ENCODE assay signal across 16 cellular contexts in the genomic region with DNA sequence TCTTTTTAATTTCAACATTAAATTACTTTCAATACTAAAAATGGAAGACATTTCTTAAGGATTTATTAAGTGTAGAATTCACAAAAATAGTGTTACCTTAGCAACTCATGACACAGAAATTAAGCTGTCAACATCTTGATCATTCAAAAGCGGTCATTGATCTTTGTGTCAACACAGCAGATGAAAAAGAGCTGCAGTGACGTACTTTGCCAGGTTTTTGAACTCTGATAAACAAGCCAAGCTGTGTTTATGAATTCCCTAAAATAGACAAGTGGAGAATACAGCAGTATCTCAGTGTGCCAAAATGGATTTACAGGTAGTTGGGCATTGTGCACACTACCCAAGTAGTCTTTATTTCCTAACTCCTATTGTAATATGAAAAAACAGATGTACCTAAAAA.
DNase-seq lines count a peak whose midpoint lies in the region; ATAC-seq and TF ChIP-seq lines count a peak whose summit lies in the region.
"Had no signal": no experiment of that assay in that cellular context is flagged by ENCODE, and none has a peak within 500 bp of the region (broad histone marks: within the 10 kb centered on the region; RNA-seq: fewer than 3 reads in every experiment).

No MANE protein-coding gene starts in this region.

- no peak overlapping the region for H3K4me3 ChIP-seq in right lobe of liver
- H3K4me3 ChIP-seq in CD4-positive, alpha-beta memory T cell (ENCODE audit: low read length in 2 of 2): no peak overlapping the region
- H3K4me3 ChIP-seq: BLaER1, GM23338 had no signal

- no peaks in the 10 kb centered on the region for H3K36me3 ChIP-seq in right lobe of liver
- no peaks in the 10 kb centered on the region for H3K36me3 ChIP-seq in CD4-positive, alpha-beta memory T cell (ENCODE audit: insufficient read depth, low read length)
- H3K36me3 ChIP-seq: BLaER1 had no signal

- H3K4me1 ChIP-seq in right lobe of liver: no peaks in the 10 kb centered on the region
- H3K4me1 ChIP-seq in CD4-positive, alpha-beta memory T cell (ENCODE audit: insufficient read depth, low read length): no peaks in the 10 kb centered on the region
- H3K4me1 ChIP-seq: BLaER1 had no signal

- DNase-seq in NCI-H2029 treated with DMSO at 0.1 percent for 48 hours (lab: John Stamatoyannopoulos, UW) (peak; percentile 1), NCI-H2029 (lab: John Stamatoyannopoulos, UW) (no peak), DMS53 (lab: John Stamatoyannopoulos, UW) (peak; percentile 93), NCI-H446 treated with DMSO at 0.1 percent for 48 hours (lab: John Stamatoyannopoulos, UW) (peak; percentile 67), right lobe of liver (no peak), COR-L47 (lab: John Stamatoyannopoulos, UW) (no peak)
- DNase-seq in CD4-positive, alpha-beta memory T cell: no peak
- DNase-seq: 8988T, AML-193, Calu3, DND-41, GDM1, H7 had no signal

- no peak for TF ChIP-seq POLR2A in right lobe of liver (IDR thresholded peaks at IDR 0.05)

- no peaks in the 10 kb centered on the region for H3K27me3 Mint-ChIP-seq in CD4-positive, alpha-beta memory T cell
- H3K27me3 Mint-ChIP-seq: IgD-negative memory B cell had no signal

- WGBS in right lobe of liver (ENCODE audit: insufficient coverage, low coverage, low lambda C conversion rate, missing lambda C conversion rate): 26% methylated on average over 2 of the region's 2 CpGs

- no peak overlapping the region for H3K4me3 Mint-ChIP-seq in CD4-positive, alpha-beta memory T cell
- H3K4me3 Mint-ChIP-seq: GM23338, IgD-negative memory B cell had no signal

- no peak overlapping the region for H3K27ac Mint-ChIP-seq in CD4-positive, alpha-beta memory T cell
- H3K27ac Mint-ChIP-seq: GM23338, IgD-negative memory B cell had no signal

- peaks cover 2 to 26% (median 11%) of the 10 kb centered on the region in 8 donors for H3K9me3 Mint-ChIP-seq in CD4-positive, alpha-beta memory T cell
- H3K9me3 Mint-ChIP-seq: GM23338 had no signal

- H3K36me3 Mint-ChIP-seq in CD4-positive, alpha-beta memory T cell: no peaks in the 10 kb centered on the region
- H3K36me3 Mint-ChIP-seq: IgD-negative memory B cell had no signal

- H3K4me1 Mint-ChIP-seq in CD4-positive, alpha-beta memory T cell: no peaks in the 10 kb centered on the region
- H3K4me1 Mint-ChIP-seq: GM23338, IgD-negative memory B cell had no signal

- H3K9me3 ChIP-seq in right lobe of liver: no peaks in the 10 kb centered on the region
- no peaks in the 10 kb centered on the region for H3K9me3 ChIP-seq in CD4-positive, alpha-beta memory T cell (ENCODE audit: control insufficient read depth in 1 of 2, low read length in 2 of 2)
- H3K9me3 ChIP-seq: BLaER1 had no signal

- CTCF ChIA-PET in CD4-positive, alpha-beta memory T cell (lab: Charles Lee; ENCODE audit: partially characterized antibody): no interaction called here

- ATAC-seq in right lobe of liver: peak; percentile 33 to 86 (median 57)
- ATAC-seq: GM23338 had no signal

- POLR2A ChIA-PET in CD4-positive, alpha-beta memory T cell (lab: Charles Lee; ENCODE audit: partially characterized antibody): no interaction called here

- TF ChIP-seq CTCF in right lobe of liver (IDR thresholded peaks at IDR 0.05): no peak

- intact Hi-C loops in right lobe of liver (cut with DNase I): no loop called here
- intact Hi-C loops in CD4-positive, alpha-beta memory T cell (cut with micrococcal nuclease): no loop called here

- no peaks in the 10 kb centered on the region for H3K27me3 ChIP-seq in right lobe of liver
- no peaks in the 10 kb centered on the region for H3K27me3 ChIP-seq in CD4-positive, alpha-beta memory T cell (ENCODE audit: insufficient read depth, low read length)
- H3K27me3 ChIP-seq: BLaER1 had no signal

- no peak overlapping the region for H3K27ac ChIP-seq in right lobe of liver
- H3K27ac ChIP-seq in CD4-positive, alpha-beta memory T cell (ENCODE audit: low read depth, low read length): no peak overlapping the region
- H3K27ac ChIP-seq: BLaER1 had no signal

Comparison
In these comparisons a context has a peak if more than half of its experiments do, and no peak if none do; other contexts are left out.
1. DNase-seq: peak in NCI-H2029 treated with DMSO at 0.1 percent for 48 hours (single experiment), DMS53 (single experiment) and NCI-H446 treated with DMSO at 0.1 percent for 48 hours (single experiment); none in NCI-H2029 (single experiment), right lobe of liver (0 of 3), COR-L47 (single experiment) and CD4-positive, alpha-beta memory T cell (0 of 5).